ENCODE assay signal across 1 cellular context in genomic region chr18:59109375-59109774, GRCh38.
TF ChIP-seq lines count a peak whose summit lies in the region.

No MANE protein-coding gene starts in this region.

TF ChIP-seq in GM23338, 12 proteins besides CTCF, POLR2A, EP300 and RAD21 (continued from another document):
- no peak for TF ChIP-seq ZNF462 (CRISPR knock-in tag; IDR thresholded peaks at IDR 0.05)
- no peak for TF ChIP-seq REST (IDR thresholded peaks at IDR 0.05; ENCODE audit: unreplicated experiment)
TF ChIP-seq in GM23338: peak in this region for 0.
